Comparison of ENCODE assay signal across 9 cellular contexts in the genomic region with DNA sequence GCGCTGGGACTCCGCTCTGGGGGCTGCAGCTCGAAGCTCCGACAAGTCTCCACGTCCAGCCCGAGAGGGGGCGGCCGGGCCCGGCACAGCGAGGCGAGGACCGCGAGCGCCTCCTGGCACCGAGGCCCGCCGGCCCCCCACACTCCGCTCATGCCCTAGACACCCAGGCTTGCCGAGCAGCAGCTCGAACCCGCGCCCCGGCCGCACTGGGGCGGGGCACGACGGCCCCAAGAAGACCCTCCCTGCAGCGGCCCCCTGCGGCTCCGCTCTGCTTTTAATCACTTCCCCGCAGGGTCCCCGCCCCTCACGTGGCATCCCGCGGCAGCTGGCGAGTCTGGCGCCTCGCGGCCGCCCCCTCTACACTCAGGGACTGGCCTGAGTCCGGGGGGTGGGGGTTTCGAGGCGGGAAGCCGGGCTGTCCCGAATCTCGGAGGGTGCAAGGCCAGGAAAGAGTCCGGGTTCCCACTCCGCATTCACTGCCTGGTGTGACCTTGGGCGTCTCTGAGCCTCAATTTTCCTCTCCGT. TPM values are rescaled to one million over a fixed set of nuclear protein-coding genes. Genes with fewer than 3 reads are reported as not detected.
DNase-seq lines count a peak whose midpoint lies in the region; ATAC-seq and TF ChIP-seq lines count a peak whose summit lies in the region.
"Had no signal": no experiment of that assay in that cellular context is flagged by ENCODE, and none has a peak within 500 bp of the region (broad histone marks: within the 10 kb centered on the region; RNA-seq: fewer than 3 reads in every experiment).

A gene with protein sequence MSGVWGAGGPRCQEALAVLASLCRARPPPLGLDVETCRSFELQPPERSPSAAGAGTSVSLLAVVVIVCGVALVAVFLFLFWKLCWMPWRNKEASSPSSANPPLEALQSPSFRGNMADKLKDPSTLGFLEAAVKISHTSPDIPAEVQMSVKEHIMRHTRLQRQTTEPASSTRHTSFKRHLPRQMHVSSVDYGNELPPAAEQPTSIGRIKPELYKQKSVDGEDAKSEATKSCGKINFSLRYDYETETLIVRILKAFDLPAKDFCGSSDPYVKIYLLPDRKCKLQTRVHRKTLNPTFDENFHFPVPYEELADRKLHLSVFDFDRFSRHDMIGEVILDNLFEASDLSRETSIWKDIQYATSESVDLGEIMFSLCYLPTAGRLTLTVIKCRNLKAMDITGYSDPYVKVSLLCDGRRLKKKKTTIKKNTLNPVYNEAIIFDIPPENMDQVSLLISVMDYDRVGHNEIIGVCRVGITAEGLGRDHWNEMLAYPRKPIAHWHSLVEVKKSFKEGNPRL (minus strand): TSS at position 249 of the 525 bp plus-strand sequence. CDS start 97 bp downstream, at position 152.

- intact Hi-C loops in gastrocnemius medialis (cut with DNase I; ENCODE audit: low total_unique reads) = loop anchor here (2.0 kb wide), 1 partner anchor 177 kb away; no protein-coding TSS in a partner anchor

- H3K9me3 ChIP-seq in T-helper 17 cell (ENCODE audit: control insufficient read depth, low read length, poor library complexity, severe bottlenecking) (peaks cover 3% of the 10 kb centered on the region), right atrium auricular region (no peaks in the 10 kb centered on the region), gastrocnemius medialis (no peaks in the 10 kb centered on the region)

- in situ Hi-C loops in gastrocnemius medialis (cut with MboI; ENCODE audit: low sequenced_read_pairs in 4 of 4) = no loop called here

- H3K36me3 ChIP-seq in GM23338 (ENCODE audit: insufficient read depth) = peaks cover 4% of the 10 kb centered on the region; the same call in 1 of the 2 replicates
- H3K36me3 ChIP-seq in right atrium auricular region = no peaks in the 10 kb centered on the region
- H3K36me3 ChIP-seq in gastrocnemius medialis = no peaks in the 10 kb centered on the region

- H3K27ac Mint-ChIP-seq in GM23338 (no peak within 1 kb of the TSS), T-helper 17 cell (peak within 1 kb of the TSS; percentile 9)

- H3K4me1 Mint-ChIP-seq in GM23338 (peaks cover 62% of the 10 kb centered on the region), T-helper 17 cell (peaks cover 3% of the 10 kb centered on the region)

- DNase-seq in GM23338 (ENCODE audit: low spot score) (peak; percentile 42), T-helper 17 cell (no peak), right atrium auricular region (ENCODE audit: low spot score) (no peak), gastrocnemius medialis (no peak), SIG-M5 (lab: John Stamatoyannopoulos, UW) (no peak)
- DNase-seq: NK-92 treated with Interleukin-12 subunit alpha and Interleukin-12 subunit beta, amount 100 ng/mL, for 24 hours had no signal

- ATAC-seq in GM23338 (peak; percentile 24), T-helper 17 cell (peak; percentile 14), gastrocnemius medialis (no peak), GM21737 (IDR thresholded peaks at IDR 0.05; ENCODE audit: unreplicated experiment) (no peak), GM19351 (IDR thresholded peaks at IDR 0.05; ENCODE audit: unreplicated experiment) (no peak), GM18502 (IDR thresholded peaks at IDR 0.05; ENCODE audit: poor library complexity, unreplicated experiment) (no peak)

- H2AFZ ChIP-seq in GM23338 = peak within 1 kb of the TSS; percentile 38; the same call in 1 of the 2 replicates

- peaks cover 45% of the 10 kb centered on the region for H3K79me2 ChIP-seq in GM23338 (replicated peaks; ENCODE audit: insufficient read depth)

- H3K9me2 ChIP-seq in GM23338 (ENCODE audit: insufficient read depth) = no peaks in the 10 kb centered on the region

- H3K27me3 Mint-ChIP-seq in GM23338 (ENCODE audit: insufficient read depth, low read depth, poor library complexity) = peaks cover 36% of the 10 kb centered on the region
- H3K27me3 Mint-ChIP-seq in T-helper 17 cell = peaks cover 83% of the 10 kb centered on the region

- H3K4me1 ChIP-seq in GM23338 (ENCODE audit: insufficient read depth) = peaks cover 66% of the 10 kb centered on the region
- H3K4me1 ChIP-seq in right atrium auricular region = peaks cover 0 to 32% of the 10 kb centered on the region in 2 donors
- H3K4me1 ChIP-seq in gastrocnemius medialis = peaks cover 13 to 24% of the 10 kb centered on the region in 2 donors

- H3K9me3 Mint-ChIP-seq in GM23338 = peaks cover 3% of the 10 kb centered on the region; the same call in 1 of the 3 replicates

- H3K4me3 Mint-ChIP-seq in GM23338 (peak within 1 kb of the TSS; percentile 70), T-helper 17 cell (peak within 1 kb of the TSS; percentile 84)

- H3K27me3 ChIP-seq in GM23338 (ENCODE audit: insufficient read depth) (peaks cover 43% of the 10 kb centered on the region), right atrium auricular region (peaks cover 35 to 47% of the 10 kb centered on the region in 2 donors), gastrocnemius medialis (peaks cover 52 to 58% (median 55%) of the 10 kb centered on the region in 3 donors)

- peak within 1 kb of the TSS; percentile 96 for H3K4me2 ChIP-seq in GM23338

- H3K27ac ChIP-seq in GM23338 (ENCODE audit: low read depth) (no peak within 1 kb of the TSS), right atrium auricular region (no peak within 1 kb of the TSS), gastrocnemius medialis (no peak within 1 kb of the TSS)

- TF ChIP-seq CTCF in GM23338 (conservative IDR thresholded peaks at IDR 0.05; ENCODE audit: low read depth in 2 of 2) (peak in 1 of 2 experiments; percentile 40; a peak in 2 of 4 replicates), right atrium auricular region (IDR thresholded peaks at IDR 0.05) (no peak), gastrocnemius medialis (IDR thresholded peaks at IDR 0.05 in 4 of 5, conservative IDR thresholded peaks at IDR 0.05 in 1 of 5) (no peak)

- H3F3A ChIP-seq in GM23338 (replicated peaks; ENCODE audit: low read depth) = peaks cover 23% of the 10 kb centered on the region

- no peak for TF ChIP-seq POLR2A in gastrocnemius medialis (IDR thresholded peaks at IDR 0.05)

- H3K4me3 ChIP-seq in GM23338 = peak within 1 kb of the TSS; percentile 94
- peak within 1 kb of the TSS; percentile 18 to 50 for H3K4me3 ChIP-seq in right atrium auricular region
- H3K4me3 ChIP-seq in gastrocnemius medialis = peak within 1 kb of the TSS; percentile 38 to 59 (median 52)

- H3K36me3 Mint-ChIP-seq in GM23338 (ENCODE audit: low read depth) = peaks cover 18% of the 10 kb centered on the region
- H3K36me3 Mint-ChIP-seq in T-helper 17 cell (ENCODE audit: low read depth) = peaks cover 3% of the 10 kb centered on the region

- H4K20me1 ChIP-seq in GM23338 (replicated peaks; ENCODE audit: insufficient read depth) = peaks cover 36% of the 10 kb centered on the region

TF ChIP-seq in GM23338, 12 proteins besides CTCF, POLR2A, EP300 and RAD21:
- no peak for TF ChIP-seq EZH2phosphoT487 (IDR thresholded peaks at IDR 0.05; ENCODE audit: unreplicated experiment)
- TF ChIP-seq EZH2 (IDR thresholded peaks at IDR 0.05; ENCODE audit: low read depth, unreplicated experiment) = peak; percentile 53

RNA-seq across cellular contexts. Expression of the gene that starts here (rescaled TPM):
- 41.7 and 42.6 TPM in 2 replicates for total RNA-seq in GM23338 (2014; rRNA removed; shearing (Covaris generic))
- polyA plus RNA-seq in GM23338 (2016; fragmentation: Nextera tagmentation; extraction: Ambion mirVana) = 25.4 and 31.2 TPM in 2 replicates
- under 1 TPM in 1 of 2 donors, not detected in 1; 0.10 TPM for total RNA-seq in T-helper 17 cell
- total RNA-seq in right atrium auricular region = not detected
- under 1 TPM in 1 of 4 donors, not detected in 3; 0.20 TPM for total RNA-seq in gastrocnemius medialis

Comparison
In these comparisons a context has a peak if more than half of its experiments do, and no peak if none do; other contexts are left out.
1. RNA of the gene that starts here (total RNA-seq): 41.7 to 42.6 TPM in GM23338; 0.10 TPM in T-helper 17 cell, 0.20 TPM in gastrocnemius medialis and not detected in right atrium auricular region; every median in the first group is over 10 times any median in the second.
2. Peak in ATAC-seq in T-helper 17 cell; RNA of the gene not detected or under 1 TPM.
3. H3K4me3 ChIP-seq: peak in every context shown above with its lines; median percentile 94 in GM23338; 52 in gastrocnemius medialis; 34 in right atrium auricular region.